Comparison of ENCODE assay signal across 8 cellular contexts in the genomic region with DNA sequence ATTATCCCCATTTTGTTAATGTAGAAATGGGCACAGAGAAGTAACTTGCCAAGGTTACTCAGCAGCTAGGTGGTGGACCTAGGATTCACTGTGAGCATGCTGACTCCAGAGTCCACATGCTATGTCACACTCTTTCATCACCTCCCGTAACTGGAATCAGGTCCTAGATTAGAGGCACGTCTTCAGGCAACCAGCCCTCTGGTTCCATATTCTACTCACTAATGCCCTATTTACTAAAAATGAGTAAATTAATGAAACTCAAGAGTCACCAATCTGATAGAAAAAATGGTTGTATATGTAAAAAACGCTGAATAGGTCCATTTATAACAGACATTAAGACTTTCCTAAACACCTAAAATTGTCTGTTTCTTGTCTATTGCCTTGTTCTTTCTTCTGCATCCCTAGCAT. TPM values are rescaled to one million over a fixed set of nuclear protein-coding genes. Genes with fewer than 3 reads are reported as not detected.
DNase-seq lines count a peak whose midpoint lies in the region; ATAC-seq and TF ChIP-seq lines count a peak whose summit lies in the region.

No MANE protein-coding gene starts in this region.

- no peak for TF ChIP-seq CTCF in type B pancreatic cell (conservative IDR thresholded peaks at IDR 0.05)

- intact Hi-C loops in left cardiac atrium (cut with DNase I) (no loop called here), cardiac septum (cut with DNase I) (no loop called here)
- intact Hi-C loops in dendritic cell treated with granulocyte-macrophage colony-stimulating factor and Interleukin-4, amounts not matched to agents 40 ng/mL and 50 ng/mL, for 4 days (cut with micrococcal nuclease), result loop anchor here (5.0 kb wide), 1 partner anchor 33 kb away; no protein-coding TSS in a partner anchor

- H3K4me3 Mint-ChIP-seq in dendritic cell treated with granulocyte-macrophage colony-stimulating factor and Interleukin-4, amounts not matched to agents 40 ng/mL and 50 ng/mL, for 4 days, result no peak overlapping the region
- H3K4me3 Mint-ChIP-seq in type B pancreatic cell, result no peak overlapping the region

- H3K4me1 Mint-ChIP-seq in dendritic cell treated with granulocyte-macrophage colony-stimulating factor and Interleukin-4, amounts not matched to agents 40 ng/mL and 50 ng/mL, for 4 days (ENCODE audit: low read depth), result peaks cover 57% of the 10 kb centered on the region
- H3K4me1 Mint-ChIP-seq in type B pancreatic cell (ENCODE audit: unreplicated experiment), result peaks cover 34% of the 10 kb centered on the region

- no peaks in the 10 kb centered on the region for H3K27me3 Mint-ChIP-seq in dendritic cell treated with granulocyte-macrophage colony-stimulating factor and Interleukin-4, amounts not matched to agents 40 ng/mL and 50 ng/mL, for 4 days
- no peaks in the 10 kb centered on the region for H3K27me3 Mint-ChIP-seq in type B pancreatic cell

- peak overlapping the region; percentile 84 for H3K27ac Mint-ChIP-seq in dendritic cell treated with granulocyte-macrophage colony-stimulating factor and Interleukin-4, amounts not matched to agents 40 ng/mL and 50 ng/mL, for 4 days
- H3K27ac Mint-ChIP-seq in type B pancreatic cell, result peak overlapping the region; percentile 3

- H3K9me3 Mint-ChIP-seq in dendritic cell treated with granulocyte-macrophage colony-stimulating factor and Interleukin-4, amounts not matched to agents 40 ng/mL and 50 ng/mL, for 4 days, result no peaks in the 10 kb centered on the region
- H3K9me3 Mint-ChIP-seq in type B pancreatic cell, result no peaks in the 10 kb centered on the region

- no peaks in the 10 kb centered on the region for H3K36me3 Mint-ChIP-seq in dendritic cell treated with granulocyte-macrophage colony-stimulating factor and Interleukin-4, amounts not matched to agents 40 ng/mL and 50 ng/mL, for 4 days (ENCODE audit: low read depth)
- peaks cover 7% of the 10 kb centered on the region for H3K36me3 Mint-ChIP-seq in type B pancreatic cell

- DNase-seq in left cardiac atrium (no peak), cardiac septum (ENCODE audit: low spot score) (no peak), type B pancreatic cell (ENCODE audit: extremely low spot score, unreplicated experiment) (no peak), putamen (ENCODE audit: low spot score) (no peak), superior temporal gyrus (ENCODE audit: extremely low spot score) (no peak), GM03348 (ENCODE audit: low spot score) (no peak)

- ATAC-seq in left cardiac atrium, result peak; percentile 38 to 61
- peak; percentile 30 for ATAC-seq in HG03159 (IDR thresholded peaks at IDR 0.05; ENCODE audit: unreplicated experiment)

RNA-seq across cellular contexts. Expression of a gene that starts 7.7 kb away (rescaled TPM):
- 10 to 100 TPM; 23.5 to 27.7 TPM for total RNA-seq in left cardiac atrium
- total RNA-seq in cardiac septum, result 26.1 TPM
- total RNA-seq in type B pancreatic cell (ENCODE audit: low replicate concordance), result 38.3 and 74.9 TPM in 2 replicates

RNA-seq across cellular contexts. Expression of a gene that starts 25.7 kb away (rescaled TPM):
- total RNA-seq in left cardiac atrium (10 to 100 TPM; 17.6 to 24.0 TPM), cardiac septum (22.8 TPM), type B pancreatic cell (ENCODE audit: low replicate concordance) (26.4 and 29.1 TPM in 2 replicates)

RNA-seq across cellular contexts. Expression of a gene that starts 47.8 kb away (rescaled TPM):
- 10 to 100 TPM in 1 of 2 donors, 1 to 10 TPM in 1; 9.0 to 12.0 TPM for total RNA-seq in left cardiac atrium
- total RNA-seq in cardiac septum, result 1.5 TPM
- total RNA-seq in type B pancreatic cell (ENCODE audit: low replicate concordance), result not detected in 2 replicates
